ENCODE assay signal across 1 cellular context in genomic region chr4:159129822-159130550, GRCh38.
A peak's percentile ranks its signal among the peaks of the same experiment; 100 is the strongest.
TF ChIP-seq lines count a peak whose summit lies in the region.

No MANE protein-coding gene starts in this region.

TF ChIP-seq in K562, 482 proteins besides CTCF, POLR2A, EP300 and RAD21 (continued from another document):
- no peak for TF ChIP-seq PKNOX1 (IDR thresholded peaks at IDR 0.05)
- TF ChIP-seq, protein P1, sequence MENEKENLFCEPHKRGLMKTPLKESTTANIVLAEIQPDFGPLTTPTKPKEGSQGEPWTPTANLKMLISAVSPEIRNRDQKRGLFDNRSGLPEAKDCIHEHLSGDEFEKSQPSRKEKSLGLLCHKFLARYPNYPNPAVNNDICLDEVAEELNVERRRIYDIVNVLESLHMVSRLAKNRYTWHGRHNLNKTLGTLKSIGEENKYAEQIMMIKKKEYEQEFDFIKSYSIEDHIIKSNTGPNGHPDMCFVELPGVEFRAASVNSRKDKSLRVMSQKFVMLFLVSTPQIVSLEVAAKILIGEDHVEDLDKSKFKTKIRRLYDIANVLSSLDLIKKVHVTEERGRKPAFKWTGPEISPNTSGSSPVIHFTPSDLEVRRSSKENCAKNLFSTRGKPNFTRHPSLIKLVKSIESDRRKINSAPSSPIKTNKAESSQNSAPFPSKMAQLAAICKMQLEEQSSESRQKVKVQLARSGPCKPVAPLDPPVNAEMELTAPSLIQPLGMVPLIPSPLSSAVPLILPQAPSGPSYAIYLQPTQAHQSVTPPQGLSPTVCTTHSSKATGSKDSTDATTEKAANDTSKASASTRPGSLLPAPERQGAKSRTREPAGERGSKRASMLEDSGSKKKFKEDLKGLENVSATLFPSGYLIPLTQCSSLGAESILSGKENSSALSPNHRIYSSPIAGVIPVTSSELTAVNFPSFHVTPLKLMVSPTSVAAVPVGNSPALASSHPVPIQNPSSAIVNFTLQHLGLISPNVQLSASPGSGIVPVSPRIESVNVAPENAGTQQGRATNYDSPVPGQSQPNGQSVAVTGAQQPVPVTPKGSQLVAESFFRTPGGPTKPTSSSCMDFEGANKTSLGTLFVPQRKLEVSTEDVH (IDR thresholded peaks at IDR 0.05; ENCODE audit: low read depth, partially characterized antibody): no peak
- TF ChIP-seq, protein P2, sequence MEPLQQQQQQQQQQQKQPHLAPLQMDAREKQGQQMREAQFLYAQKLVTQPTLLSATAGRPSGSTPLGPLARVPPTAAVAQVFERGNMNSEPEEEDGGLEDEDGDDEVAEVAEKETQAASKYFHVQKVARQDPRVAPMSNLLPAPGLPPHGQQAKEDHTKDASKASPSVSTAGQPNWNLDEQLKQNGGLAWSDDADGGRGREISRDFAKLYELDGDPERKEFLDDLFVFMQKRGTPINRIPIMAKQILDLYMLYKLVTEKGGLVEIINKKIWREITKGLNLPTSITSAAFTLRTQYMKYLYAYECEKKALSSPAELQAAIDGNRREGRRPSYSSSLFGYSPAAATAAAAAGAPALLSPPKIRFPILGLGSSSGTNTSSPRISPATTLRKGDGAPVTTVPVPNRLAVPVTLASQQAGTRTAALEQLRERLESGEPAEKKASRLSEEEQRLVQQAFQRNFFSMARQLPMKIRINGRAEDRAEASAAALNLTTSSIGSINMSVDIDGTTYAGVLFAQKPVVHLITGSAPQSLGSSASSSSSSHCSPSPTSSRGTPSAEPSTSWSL (CRISPR knock-in tag; IDR thresholded peaks at IDR 0.05; ENCODE audit: borderline replicate concordance): no peak
- TF ChIP-seq CBX3 (IDR thresholded peaks at IDR 0.05; ENCODE audit: borderline replicate concordance in 1 of 2, low read length in 2 of 2): no peak
- TF ChIP-seq TBP (optimal IDR thresholded peaks at IDR 0.05; ENCODE audit: low read depth, low read length): no peak
- TF ChIP-seq, protein P3, sequence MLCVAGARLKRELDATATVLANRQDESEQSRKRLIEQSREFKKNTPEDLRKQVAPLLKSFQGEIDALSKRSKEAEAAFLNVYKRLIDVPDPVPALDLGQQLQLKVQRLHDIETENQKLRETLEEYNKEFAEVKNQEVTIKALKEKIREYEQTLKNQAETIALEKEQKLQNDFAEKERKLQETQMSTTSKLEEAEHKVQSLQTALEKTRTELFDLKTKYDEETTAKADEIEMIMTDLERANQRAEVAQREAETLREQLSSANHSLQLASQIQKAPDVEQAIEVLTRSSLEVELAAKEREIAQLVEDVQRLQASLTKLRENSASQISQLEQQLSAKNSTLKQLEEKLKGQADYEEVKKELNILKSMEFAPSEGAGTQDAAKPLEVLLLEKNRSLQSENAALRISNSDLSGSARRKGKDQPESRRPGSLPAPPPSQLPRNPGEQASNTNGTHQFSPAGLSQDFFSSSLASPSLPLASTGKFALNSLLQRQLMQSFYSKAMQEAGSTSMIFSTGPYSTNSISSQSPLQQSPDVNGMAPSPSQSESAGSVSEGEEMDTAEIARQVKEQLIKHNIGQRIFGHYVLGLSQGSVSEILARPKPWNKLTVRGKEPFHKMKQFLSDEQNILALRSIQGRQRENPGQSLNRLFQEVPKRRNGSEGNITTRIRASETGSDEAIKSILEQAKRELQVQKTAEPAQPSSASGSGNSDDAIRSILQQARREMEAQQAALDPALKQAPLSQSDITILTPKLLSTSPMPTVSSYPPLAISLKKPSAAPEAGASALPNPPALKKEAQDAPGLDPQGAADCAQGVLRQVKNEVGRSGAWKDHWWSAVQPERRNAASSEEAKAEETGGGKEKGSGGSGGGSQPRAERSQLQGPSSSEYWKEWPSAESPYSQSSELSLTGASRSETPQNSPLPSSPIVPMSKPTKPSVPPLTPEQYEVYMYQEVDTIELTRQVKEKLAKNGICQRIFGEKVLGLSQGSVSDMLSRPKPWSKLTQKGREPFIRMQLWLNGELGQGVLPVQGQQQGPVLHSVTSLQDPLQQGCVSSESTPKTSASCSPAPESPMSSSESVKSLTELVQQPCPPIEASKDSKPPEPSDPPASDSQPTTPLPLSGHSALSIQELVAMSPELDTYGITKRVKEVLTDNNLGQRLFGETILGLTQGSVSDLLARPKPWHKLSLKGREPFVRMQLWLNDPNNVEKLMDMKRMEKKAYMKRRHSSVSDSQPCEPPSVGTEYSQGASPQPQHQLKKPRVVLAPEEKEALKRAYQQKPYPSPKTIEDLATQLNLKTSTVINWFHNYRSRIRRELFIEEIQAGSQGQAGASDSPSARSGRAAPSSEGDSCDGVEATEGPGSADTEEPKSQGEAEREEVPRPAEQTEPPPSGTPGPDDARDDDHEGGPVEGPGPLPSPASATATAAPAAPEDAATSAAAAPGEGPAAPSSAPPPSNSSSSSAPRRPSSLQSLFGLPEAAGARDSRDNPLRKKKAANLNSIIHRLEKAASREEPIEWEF (CRISPR knock-in tag; IDR thresholded peaks at IDR 0.05): no peak
- no peak for TF ChIP-seq NR1H2 (CRISPR knock-in tag; IDR thresholded peaks at IDR 0.05)
- no peak for TF ChIP-seq MTA2 (IDR thresholded peaks at IDR 0.05; ENCODE audit: low read depth)
- no peak for TF ChIP-seq PPARD (CRISPR knock-in tag; IDR thresholded peaks at IDR 0.05)
- no peak for TF ChIP-seq DPF2 (IDR thresholded peaks at IDR 0.05)
- TF ChIP-seq ILK (tag; IDR thresholded peaks at IDR 0.05; ENCODE audit: borderline replicate concordance, low read depth): no peak
- no peak for TF ChIP-seq GATAD2A (IDR thresholded peaks at IDR 0.05)
- TF ChIP-seq ARID1B (IDR thresholded peaks at IDR 0.05): peak; percentile 22; the same call in 1 of the 2 replicates
- TF ChIP-seq OTX1 (CRISPR knock-in tag; IDR thresholded peaks at IDR 0.05): no peak
- no peak for TF ChIP-seq ETS2 (tag; IDR thresholded peaks at IDR 0.05; ENCODE audit: borderline replicate concordance, poor library complexity, severe bottlenecking)
- no peak for TF ChIP-seq HIVEP1 (CRISPR knock-in tag; IDR thresholded peaks at IDR 0.05)
- TF ChIP-seq POLR2H (tag; IDR thresholded peaks at IDR 0.05; ENCODE audit: low read depth): no peak
- no peak for TF ChIP-seq POLR3G (IDR thresholded peaks at IDR 0.05; ENCODE audit: extremely low read depth, insufficient read length, insufficient replicate concordance)
- TF ChIP-seq, protein P4, sequence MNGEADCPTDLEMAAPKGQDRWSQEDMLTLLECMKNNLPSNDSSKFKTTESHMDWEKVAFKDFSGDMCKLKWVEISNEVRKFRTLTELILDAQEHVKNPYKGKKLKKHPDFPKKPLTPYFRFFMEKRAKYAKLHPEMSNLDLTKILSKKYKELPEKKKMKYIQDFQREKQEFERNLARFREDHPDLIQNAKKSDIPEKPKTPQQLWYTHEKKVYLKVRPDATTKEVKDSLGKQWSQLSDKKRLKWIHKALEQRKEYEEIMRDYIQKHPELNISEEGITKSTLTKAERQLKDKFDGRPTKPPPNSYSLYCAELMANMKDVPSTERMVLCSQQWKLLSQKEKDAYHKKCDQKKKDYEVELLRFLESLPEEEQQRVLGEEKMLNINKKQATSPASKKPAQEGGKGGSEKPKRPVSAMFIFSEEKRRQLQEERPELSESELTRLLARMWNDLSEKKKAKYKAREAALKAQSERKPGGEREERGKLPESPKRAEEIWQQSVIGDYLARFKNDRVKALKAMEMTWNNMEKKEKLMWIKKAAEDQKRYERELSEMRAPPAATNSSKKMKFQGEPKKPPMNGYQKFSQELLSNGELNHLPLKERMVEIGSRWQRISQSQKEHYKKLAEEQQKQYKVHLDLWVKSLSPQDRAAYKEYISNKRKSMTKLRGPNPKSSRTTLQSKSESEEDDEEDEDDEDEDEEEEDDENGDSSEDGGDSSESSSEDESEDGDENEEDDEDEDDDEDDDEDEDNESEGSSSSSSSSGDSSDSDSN (IDR thresholded peaks at IDR 0.05; ENCODE audit: borderline replicate concordance in 1 of 2, low read depth in 2 of 2, low read length in 2 of 2): no peak
- TF ChIP-seq NFIC (IDR thresholded peaks at IDR 0.05): peak; percentile 60
- no peak for TF ChIP-seq NRF1 (conservative IDR thresholded peaks at IDR 0.05 in 1 of 2, IDR thresholded peaks at IDR 0.05 in 1 of 2)
- TF ChIP-seq BDP1 (IDR thresholded peaks at IDR 0.05; ENCODE audit: insufficient read depth, insufficient read length): no peak
- TF ChIP-seq SOX6 (IDR thresholded peaks at IDR 0.05): 0 out of 2 replicates have a peak, but pooled peaks have one; percentile 13
- no peak for TF ChIP-seq SMAD1 (IDR thresholded peaks at IDR 0.05; ENCODE audit: low read depth, low read length, partially characterized antibody)
- no peak for TF ChIP-seq GATA2 (CRISPR knock-in tag; IDR thresholded peaks at IDR 0.05)
- no peak for TF ChIP-seq SMARCB1 (IDR thresholded peaks at IDR 0.05; ENCODE audit: insufficient read length, low read depth)
- no peak for TF ChIP-seq ERF (CRISPR knock-in tag; IDR thresholded peaks at IDR 0.05)
- TF ChIP-seq SMARCA4 (IDR thresholded peaks at IDR 0.05): peak; percentile 27; the same call in 1 of the 2 replicates
- no peak for TF ChIP-seq TSC22D4 (tag; IDR thresholded peaks at IDR 0.05)
- TF ChIP-seq, protein P5, sequence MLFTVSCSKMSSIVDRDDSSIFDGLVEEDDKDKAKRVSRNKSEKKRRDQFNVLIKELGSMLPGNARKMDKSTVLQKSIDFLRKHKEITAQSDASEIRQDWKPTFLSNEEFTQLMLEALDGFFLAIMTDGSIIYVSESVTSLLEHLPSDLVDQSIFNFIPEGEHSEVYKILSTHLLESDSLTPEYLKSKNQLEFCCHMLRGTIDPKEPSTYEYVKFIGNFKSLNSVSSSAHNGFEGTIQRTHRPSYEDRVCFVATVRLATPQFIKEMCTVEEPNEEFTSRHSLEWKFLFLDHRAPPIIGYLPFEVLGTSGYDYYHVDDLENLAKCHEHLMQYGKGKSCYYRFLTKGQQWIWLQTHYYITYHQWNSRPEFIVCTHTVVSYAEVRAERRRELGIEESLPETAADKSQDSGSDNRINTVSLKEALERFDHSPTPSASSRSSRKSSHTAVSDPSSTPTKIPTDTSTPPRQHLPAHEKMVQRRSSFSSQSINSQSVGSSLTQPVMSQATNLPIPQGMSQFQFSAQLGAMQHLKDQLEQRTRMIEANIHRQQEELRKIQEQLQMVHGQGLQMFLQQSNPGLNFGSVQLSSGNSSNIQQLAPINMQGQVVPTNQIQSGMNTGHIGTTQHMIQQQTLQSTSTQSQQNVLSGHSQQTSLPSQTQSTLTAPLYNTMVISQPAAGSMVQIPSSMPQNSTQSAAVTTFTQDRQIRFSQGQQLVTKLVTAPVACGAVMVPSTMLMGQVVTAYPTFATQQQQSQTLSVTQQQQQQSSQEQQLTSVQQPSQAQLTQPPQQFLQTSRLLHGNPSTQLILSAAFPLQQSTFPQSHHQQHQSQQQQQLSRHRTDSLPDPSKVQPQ (CRISPR knock-in tag; IDR thresholded peaks at IDR 0.05; ENCODE audit: borderline replicate concordance): no peak
- TF ChIP-seq ZEB2 (IDR thresholded peaks at IDR 0.05): peak; percentile 41; the same call in 1 of the 2 replicates
- TF ChIP-seq, protein P6, sequence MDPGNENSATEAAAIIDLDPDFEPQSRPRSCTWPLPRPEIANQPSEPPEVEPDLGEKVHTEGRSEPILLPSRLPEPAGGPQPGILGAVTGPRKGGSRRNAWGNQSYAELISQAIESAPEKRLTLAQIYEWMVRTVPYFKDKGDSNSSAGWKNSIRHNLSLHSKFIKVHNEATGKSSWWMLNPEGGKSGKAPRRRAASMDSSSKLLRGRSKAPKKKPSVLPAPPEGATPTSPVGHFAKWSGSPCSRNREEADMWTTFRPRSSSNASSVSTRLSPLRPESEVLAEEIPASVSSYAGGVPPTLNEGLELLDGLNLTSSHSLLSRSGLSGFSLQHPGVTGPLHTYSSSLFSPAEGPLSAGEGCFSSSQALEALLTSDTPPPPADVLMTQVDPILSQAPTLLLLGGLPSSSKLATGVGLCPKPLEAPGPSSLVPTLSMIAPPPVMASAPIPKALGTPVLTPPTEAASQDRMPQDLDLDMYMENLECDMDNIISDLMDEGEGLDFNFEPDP (CRISPR knock-in tag; IDR thresholded peaks at IDR 0.05): no peak
- TF ChIP-seq MEIS2 (IDR thresholded peaks at IDR 0.05; ENCODE audit: partially characterized antibody): peak; percentile 60
- no peak for TF ChIP-seq ZNF282 (CRISPR knock-in tag; IDR thresholded peaks at IDR 0.05)
- TF ChIP-seq BACH1 (tag; IDR thresholded peaks at IDR 0.05): no peak
- TF ChIP-seq ESRRA (IDR thresholded peaks at IDR 0.05; ENCODE audit: borderline replicate concordance, low read depth): peak; percentile 31; the same call in 1 of the 2 replicates
- no peak for TF ChIP-seq PTTG1 (tag; IDR thresholded peaks at IDR 0.05; ENCODE audit: low read depth)
- 0 out of 2 replicates have a peak, but pooled peaks have one; percentile 19 for TF ChIP-seq SMARCE1 (IDR thresholded peaks at IDR 0.05)
